27 cellular contexts compared by ENCODE assay signal in the genomic region with DNA sequence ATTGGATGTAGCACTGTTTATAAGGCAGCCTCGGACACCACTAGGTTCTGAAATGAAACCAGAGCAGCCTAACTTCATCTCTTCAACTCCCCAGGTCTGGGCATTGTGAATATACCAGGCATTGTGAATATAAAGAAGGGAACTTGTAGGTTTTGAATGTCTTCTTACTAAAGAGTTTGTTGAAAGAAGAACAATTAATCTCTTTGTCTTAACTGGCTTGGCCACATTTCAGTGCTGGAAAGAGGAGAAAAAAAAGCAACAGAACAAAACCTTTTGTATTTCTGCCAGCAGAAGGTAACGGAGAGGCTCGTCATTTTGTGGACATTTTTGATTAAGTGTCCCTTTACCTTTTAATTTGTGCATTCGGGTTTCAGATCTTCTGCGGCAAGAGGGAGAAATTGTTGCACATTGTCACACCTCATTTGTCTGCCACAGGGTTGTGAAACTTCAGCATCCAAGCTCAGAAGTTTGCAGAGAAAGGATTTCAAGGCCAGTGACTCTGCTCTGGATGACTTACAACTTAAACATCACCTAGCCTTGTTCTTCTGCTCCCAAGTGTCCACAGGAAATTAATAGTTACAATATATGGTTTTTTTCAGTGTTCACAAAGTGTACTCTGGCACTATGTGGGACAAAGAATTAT.
DNase-seq lines count a peak whose midpoint lies in the region; TF ChIP-seq lines count a peak whose summit lies in the region.
"Had no signal": no experiment of that assay in that cellular context is flagged by ENCODE, and none has a peak within 500 bp of the region (broad histone marks: within the 10 kb centered on the region; RNA-seq: fewer than 3 reads in every experiment).

No MANE protein-coding gene starts in this region.

- no peak overlapping the region for H3K4me3 Mint-ChIP-seq in progenitor cell of endocrine pancreas (ENCODE audit: low read depth)
- H3K4me3 Mint-ChIP-seq: activated CD4-positive, alpha-beta T cell treated with anti-CD3 and anti-CD28 coated beads for 36 hours; activated naive CD4-positive, alpha-beta T cell treated with anti-CD3 and anti-CD28 coated beads, Interleukin-2, amount 10 ng/mL, durations not matched to agents 7 days and 5 days; activated T-cell treated with anti-CD3 and anti-CD28 coated beads, Interleukin-2, amount 50 U/mL, for 72 hours; natural killer cell treated with Interleukin-12 subunit alpha and Interleukin-12 subunit beta and Interleukin-15 and Interleukin-18, amount 100 ng/mL, for 72 hours had no signal

- H3K4me1 ChIP-seq in mammary epithelial cell (ENCODE audit: insufficient read depth, low read length), result peaks cover 29% of the 10 kb centered on the region
- H3K4me1 ChIP-seq: heart left ventricle, left ventricle myocardium inferior, parathyroid adenoma, transverse colon had no signal

- no peaks in the 10 kb centered on the region for H3K9me3 ChIP-seq in mammary epithelial cell (replicated peaks; ENCODE audit: insufficient read depth, low read length)
- H3K9me3 ChIP-seq: left ventricle myocardium inferior, sigmoid colon, stomach, transverse colon had no signal

- no TSS peak for BruUV-seq in mammary epithelial cell (replicated peaks; lab: Mats Ljungman, UMichigan)

- peak overlapping the region; percentile 70 for H3K27ac Mint-ChIP-seq in progenitor cell of endocrine pancreas
- H3K27ac Mint-ChIP-seq: activated CD4-positive, alpha-beta T cell treated with anti-CD3 and anti-CD28 coated beads for 36 hours; activated naive CD4-positive, alpha-beta T cell treated with anti-CD3 and anti-CD28 coated beads, Interleukin-2, amount 10 ng/mL, durations not matched to agents 7 days and 5 days; activated T-cell treated with anti-CD3 and anti-CD28 coated beads, Interleukin-2, amount 50 U/mL, for 72 hours; natural killer cell treated with Interleukin-12 subunit alpha and Interleukin-12 subunit beta and Interleukin-15 and Interleukin-18, amount 100 ng/mL, for 72 hours had no signal

- WGBS in mammary epithelial cell (ENCODE audit: low coverage, missing lambda C conversion rate), result 5% methylated on average over 4 of the region's 5 CpGs

- DNase-seq in NCI-H1048 (lab: John Stamatoyannopoulos, UW) (peak; percentile 18), mammary epithelial cell (peak; percentile 56), inferior parietal cortex (ENCODE audit: extremely low spot score) (peak; percentile 39), progenitor cell of endocrine pancreas (ENCODE audit: low spot score, unreplicated experiment) (no peak), NCI-H146 treated with DMSO at 0.1 percent for 48 hours (lab: John Stamatoyannopoulos, UW; ENCODE audit: unreplicated experiment) (no peak), NCI-H69 (lab: John Stamatoyannopoulos, UW) (no peak), DMS153 (lab: John Stamatoyannopoulos, UW) (no peak), NCI-H748 (lab: John Stamatoyannopoulos, UW; ENCODE audit: unreplicated experiment) (no peak)
- DNase-seq: activated CD4-positive, alpha-beta T cell treated with anti-CD3 and anti-CD28 coated beads for 36 hours; activated naive CD4-positive, alpha-beta T cell treated with anti-CD3 and anti-CD28 coated beads, Interleukin-2, amount 10 ng/mL, durations not matched to agents 7 days and 5 days; activated T-cell treated with anti-CD3 and anti-CD28 coated beads, Interleukin-2, amount 50 U/mL, for 72 hours; amniotic stem cell; GF-D8; heart left ventricle; left ventricle myocardium inferior; MM.1S; NCI-H1436 treated with DMSO at 0.1 percent for 48 hours; NCI-H510A; RPMI8226; sigmoid colon; stimulated activated CD8-positive, alpha-beta memory T cell treated with anti-CD3 and anti-CD28 coated beads, Interleukin-4, amount 100 ng/mL, for 48 hours; stomach; T-helper 2 cell; transverse colon had no signal

- intact Hi-C loops in mammary epithelial cell (cut with micrococcal nuclease), result loop anchor here (2.0 kb wide), 1 partner anchor 14 kb away; no protein-coding TSS in a partner anchor

- no peaks in the 10 kb centered on the region for H3K36me3 ChIP-seq in mammary epithelial cell (ENCODE audit: insufficient read depth, low read length)
- H3K36me3 ChIP-seq: heart left ventricle, left ventricle myocardium inferior, sigmoid colon, stomach, transverse colon had no signal

- in situ Hi-C loops in mammary epithelial cell (cut with MboI; ENCODE audit: low sequenced_read_pairs in 2 of 2), result loop anchor here in 1 of 2 donors (25.0 kb wide), 1 partner anchor 281 kb away; no protein-coding TSS in a partner anchor

- no peaks in the 10 kb centered on the region for H3K27me3 ChIP-seq in mammary epithelial cell (ENCODE audit: insufficient read depth, low read length)
- H3K27me3 ChIP-seq: transverse colon had no signal

- H3K9ac ChIP-seq in mammary epithelial cell (ENCODE audit: insufficient read depth, low read length), result peak overlapping the region; percentile 38
- H3K9ac ChIP-seq: parathyroid adenoma had no signal

- H3K4me2 ChIP-seq in mammary epithelial cell (ENCODE audit: insufficient read depth, low read depth, low read length), result peak overlapping the region; percentile 64

- CTCF ChIA-PET in mammary epithelial cell (lab: Charles Lee; ENCODE audit: low non-redundant PET), result no interaction called here

- H3K36me3 Mint-ChIP-seq in progenitor cell of endocrine pancreas (ENCODE audit: insufficient read depth), result peaks cover 1% of the 10 kb centered on the region
- H3K36me3 Mint-ChIP-seq: activated naive CD4-positive, alpha-beta T cell treated with anti-CD3 and anti-CD28 coated beads, Interleukin-2, amount 10 ng/mL, durations not matched to agents 7 days and 5 days; natural killer cell treated with Interleukin-12 subunit alpha and Interleukin-12 subunit beta and Interleukin-15 and Interleukin-18, amount 100 ng/mL, for 72 hours had no signal

- no peaks in the 10 kb centered on the region for H4K20me1 ChIP-seq in mammary epithelial cell (ENCODE audit: insufficient read depth, low read length)

- H3K79me2 ChIP-seq in mammary epithelial cell (ENCODE audit: insufficient read depth, low read length), result no peaks in the 10 kb centered on the region
- H3K79me2 ChIP-seq: parathyroid adenoma had no signal

- peak overlapping the region; percentile 55 for H3K27ac ChIP-seq in mammary epithelial cell (ENCODE audit: insufficient read depth, low read depth, low read length)
- H3K27ac ChIP-seq: coronary artery, heart left ventricle, left ventricle myocardium inferior, parathyroid adenoma, stomach, transverse colon had no signal

- H3K4me1 Mint-ChIP-seq in progenitor cell of endocrine pancreas (ENCODE audit: low read depth), result peaks cover 43% of the 10 kb centered on the region
- H3K4me1 Mint-ChIP-seq: activated CD4-positive, alpha-beta T cell treated with anti-CD3 and anti-CD28 coated beads for 36 hours; activated naive CD4-positive, alpha-beta T cell treated with anti-CD3 and anti-CD28 coated beads, Interleukin-2, amount 10 ng/mL, durations not matched to agents 7 days and 5 days had no signal

- no peaks in the 10 kb centered on the region for H3K27me3 Mint-ChIP-seq in progenitor cell of endocrine pancreas

- TF ChIP-seq CTCF in mammary epithelial cell (conservative IDR thresholded peaks at IDR 0.05 in 1 of 2, IDR thresholded peaks at IDR 0.05 in 1 of 2; ENCODE audit: extremely low read depth in 1 of 2, insufficient read depth in 1 of 2, low read depth in 1 of 2, low read length in 2 of 2), result no peak
- TF ChIP-seq CTCF in progenitor cell of endocrine pancreas (IDR thresholded peaks at IDR 0.05; ENCODE audit: unreplicated experiment), result no peak

- H3K9me3 Mint-ChIP-seq in progenitor cell of endocrine pancreas (ENCODE audit: low read depth), result peaks cover 2% of the 10 kb centered on the region
- H3K9me3 Mint-ChIP-seq: activated naive CD4-positive, alpha-beta T cell treated with anti-CD3 and anti-CD28 coated beads, Interleukin-2, amount 10 ng/mL, durations not matched to agents 7 days and 5 days; activated T-cell treated with anti-CD3 and anti-CD28 coated beads, Interleukin-2, amount 50 U/mL, for 72 hours; natural killer cell treated with Interleukin-12 subunit alpha and Interleukin-12 subunit beta and Interleukin-15 and Interleukin-18, amount 100 ng/mL, for 72 hours had no signal

- H2AFZ ChIP-seq in mammary epithelial cell (ENCODE audit: low read depth, low read length), result peak overlapping the region; percentile 61
- H2AFZ ChIP-seq: parathyroid adenoma had no signal

- dilution Hi-C loops in mammary epithelial cell (cut with HindIII; ENCODE audit: low sequenced_read_pairs), result no loop called here

- no peak overlapping the region for H3K4me3 ChIP-seq in mammary epithelial cell (replicated peaks in 1 of 3; ENCODE audit: insufficient read depth in 1 of 3, low read depth in 2 of 3, low read length in 3 of 3)
- H3K4me3 ChIP-seq: coronary artery, heart left ventricle, left ventricle myocardium inferior, sigmoid colon, stomach, transverse colon had no signal

Comparison
In these comparisons a context has a peak if more than half of its experiments do, and no peak if none do; other contexts are left out.
1. DNase-seq: peak in NCI-H1048 (single experiment), mammary epithelial cell (single experiment) and inferior parietal cortex (single experiment); none in progenitor cell of endocrine pancreas (single experiment), NCI-H146 treated with DMSO at 0.1 percent for 48 hours (single experiment), NCI-H69 (single experiment), DMS153 (single experiment) and NCI-H748 (single experiment).